Comparison of ENCODE assay signal across 31 cellular contexts in the genomic region with DNA sequence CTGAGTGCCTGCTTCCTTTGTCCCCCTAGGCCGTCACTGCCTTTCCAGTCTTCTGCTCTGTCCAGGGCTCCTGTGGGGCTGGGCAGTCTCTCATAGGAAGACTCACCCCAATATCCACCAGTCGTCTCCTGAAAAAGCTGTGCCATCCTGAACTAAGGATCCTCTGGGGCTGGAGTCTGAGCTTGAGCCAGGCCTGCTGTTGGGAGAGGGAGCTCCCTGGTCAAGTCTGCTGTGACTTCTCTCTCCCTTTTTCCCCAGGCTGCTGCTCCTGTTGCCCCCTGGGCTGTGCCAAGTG. TPM values are rescaled to one million over a fixed set of nuclear protein-coding genes. Genes with fewer than 3 reads are reported as not detected.
"Had no signal": no experiment of that assay in that cellular context is flagged by ENCODE, and none has a peak within 500 bp of the region (broad histone marks: within the 10 kb centered on the region; RNA-seq: fewer than 3 reads in every experiment).

No MANE protein-coding gene starts in this region.

- H3K27ac ChIP-seq: brain microvascular endothelial cell, KMS-11, VCaP had no signal

- H3K9me3 Mint-ChIP-seq: activated CD4-positive, alpha-beta memory T cell treated with anti-CD3 and anti-CD28 coated beads, Interleukin-2, amount 10 ng/mL, durations not matched to agents 7 days and 5 days; activated naive CD4-positive, alpha-beta T cell treated with anti-CD3 and anti-CD28 coated beads, Interleukin-2, amount 10 ng/mL, durations not matched to agents 7 days and 5 days; activated naive CD8-positive, alpha-beta T cell treated with anti-CD3 and anti-CD28 coated beads, Interleukin-2, amount 50 U/mL, for 24 hours had no signal

- H3K9ac ChIP-seq: KMS-11 had no signal

- DNase-seq: activated CD4-positive, alpha-beta memory T cell treated with anti-CD3 and anti-CD28 coated beads, Interleukin-2, amount 10 ng/mL, durations not matched to agents 7 days and 5 days; activated CD4-positive, alpha-beta T cell treated with anti-CD3 and anti-CD28 coated beads for 1 hour; activated CD4-positive, alpha-beta T cell treated with anti-CD3 and anti-CD28 coated beads for 48 hours; activated CD4-positive, CD25-positive, alpha-beta regulatory T cell; activated CD8-positive, alpha-beta memory T cell treated with anti-CD3 and anti-CD28 coated beads for 24 hours; activated CD8-positive, alpha-beta memory T cell treated with anti-CD3 and anti-CD28 coated beads, Interleukin-2, amount 10 ng/mL, durations not matched to agents 7 days and 5 days; activated CD8-positive, alpha-beta memory T cell treated with anti-CD3 and anti-CD28 coated beads, Interleukin-2, amount 50 U/mL, for 48 hours; activated effector memory CD4-positive, alpha-beta T cell treated with Interleukin-2 at 50 U/mL for 16 hours; activated naive CD4-positive, alpha-beta T cell treated with anti-CD3 and anti-CD28 coated beads, Interleukin-2, amount 10 ng/mL, durations not matched to agents 7 days and 5 days; activated naive CD8-positive, alpha-beta T cell treated with anti-CD3 and anti-CD28 coated beads, Interleukin-2, amount 50 U/mL, for 24 hours; activated T-cell treated with anti-CD3 and anti-CD28 coated beads, Interleukin-2, amount 50 U/mL, for 48 hours; aorta; brain microvascular endothelial cell; MM.1S; NCI-H1092; NCI-H1436 treated with DMSO at 0.1 percent for 48 hours; NCI-H1694 treated with DMSO at 0.1 percent for 48 hours; NCI-H2029; NCI-H510A; NCI-H526; NCI-H748 treated with DMSO at 0.1 percent for 48 hours; NK-92 treated with Interleukin-12 subunit alpha and Interleukin-12 subunit beta, amount 100 ng/mL, for 24 hours; Right ventricle myocardium superior; SW 1271; T-helper 1 cell; T-helper 2 cell; T-helper 9 cell had no signal

- H3K27ac Mint-ChIP-seq: activated CD4-positive, alpha-beta memory T cell treated with anti-CD3 and anti-CD28 coated beads, Interleukin-2, amount 10 ng/mL, durations not matched to agents 7 days and 5 days; activated CD8-positive, alpha-beta memory T cell treated with anti-CD3 and anti-CD28 coated beads, Interleukin-2, amount 10 ng/mL, durations not matched to agents 7 days and 5 days; activated naive CD4-positive, alpha-beta T cell treated with anti-CD3 and anti-CD28 coated beads, Interleukin-2, amount 10 ng/mL, durations not matched to agents 7 days and 5 days; activated naive CD8-positive, alpha-beta T cell; activated naive CD8-positive, alpha-beta T cell treated with anti-CD3 and anti-CD28 coated beads, Interleukin-2, amount 50 U/mL, for 24 hours had no signal

- H3K36me3 Mint-ChIP-seq: activated CD8-positive, alpha-beta memory T cell treated with anti-CD3 and anti-CD28 coated beads, Interleukin-2, amount 10 ng/mL, durations not matched to agents 7 days and 5 days had no signal

- H3K4me3 Mint-ChIP-seq: activated CD4-positive, alpha-beta memory T cell treated with anti-CD3 and anti-CD28 coated beads, Interleukin-2, amount 10 ng/mL, durations not matched to agents 7 days and 5 days; activated CD8-positive, alpha-beta memory T cell treated with anti-CD3 and anti-CD28 coated beads, Interleukin-2, amount 10 ng/mL, durations not matched to agents 7 days and 5 days; activated naive CD4-positive, alpha-beta T cell treated with anti-CD3 and anti-CD28 coated beads, Interleukin-2, amount 10 ng/mL, durations not matched to agents 7 days and 5 days; activated naive CD8-positive, alpha-beta T cell; activated naive CD8-positive, alpha-beta T cell treated with anti-CD3 and anti-CD28 coated beads, Interleukin-2, amount 50 U/mL, for 24 hours had no signal

- ATAC-seq: activated CD8-positive, alpha-beta memory T cell treated with anti-CD3 and anti-CD28 coated beads, Interleukin-2, amount 10 ng/mL, durations not matched to agents 7 days and 5 days; activated naive CD8-positive, alpha-beta T cell treated with anti-CD3 and anti-CD28 coated beads, Interleukin-2, amount 50 U/mL, for 24 hours had no signal

- H3K4me2 ChIP-seq: KMS-11 had no signal

- H3K36me3 ChIP-seq: brain microvascular endothelial cell had no signal

RNA-seq across cellular contexts. Expression of a gene that starts 1.0 kb away (rescaled TPM):
- total RNA-seq: activated CD4-positive, alpha-beta memory T cell treated with anti-CD3 and anti-CD28 coated beads, Interleukin-2, amount 10 ng/mL, durations not matched to agents 7 days and 5 days; activated CD8-positive, alpha-beta memory T cell treated with anti-CD3 and anti-CD28 coated beads, Interleukin-2, amount 10 ng/mL, durations not matched to agents 7 days and 5 days; LHCN-M2; Right ventricle myocardium superior had no signal

RNA-seq across cellular contexts. Expression of a gene that starts 12.8 kb away (rescaled TPM):
- total RNA-seq: LHCN-M2 had no signal

RNA-seq across cellular contexts. Expression of a gene that starts 18.9 kb away (rescaled TPM):
- total RNA-seq: activated CD4-positive, alpha-beta memory T cell treated with anti-CD3 and anti-CD28 coated beads, Interleukin-2, amount 10 ng/mL, durations not matched to agents 7 days and 5 days; activated CD8-positive, alpha-beta memory T cell treated with anti-CD3 and anti-CD28 coated beads, Interleukin-2, amount 10 ng/mL, durations not matched to agents 7 days and 5 days; aorta; LHCN-M2; Right ventricle myocardium superior had no signal
- polyA plus RNA-seq: aorta had no signal
